In genomic region chr15:58476525-58477162, GRCh38 we compare ENCODE assay signal across 15 cellular contexts. TPM values are rescaled to one million over a fixed set of nuclear protein-coding genes. Genes with fewer than 3 reads are reported as not detected.
DNase-seq lines count a peak whose midpoint lies in the region; ATAC-seq, FAIRE-seq and TF ChIP-seq lines count a peak whose summit lies in the region.
"Had no signal": no experiment of that assay in that cellular context is flagged by ENCODE, and none has a peak within 500 bp of the region (broad histone marks: within the 10 kb centered on the region; RNA-seq: fewer than 3 reads in every experiment).

No MANE protein-coding gene starts in this region.

- H3K27me3 ChIP-seq in layer of hippocampus (ENCODE audit: control insufficient read depth, insufficient read depth, low read length) = no peaks in the 10 kb centered on the region

- DNase-seq in activated CD4-positive, alpha-beta T cell treated with anti-CD3 and anti-CD28 coated beads, Interleukin-2, amount 10 ng/mL, durations not matched to agents 7 days and 5 days = no peak
- no peak for DNase-seq in activated CD4-positive, alpha-beta T cell treated with anti-CD3 and anti-CD28 coated beads, Interleukin-2, amount 50 U/mL, for 1 hour
- DNase-seq in T-helper 17 cell (no peak), D721Med (ENCODE audit: insufficient read length, low spot score) (no peak), SW480 (ENCODE audit: low spot score) (no peak), GM03348 (ENCODE audit: low spot score) (no peak)
- DNase-seq: activated CD8-positive, alpha-beta memory T cell treated with anti-CD3 and anti-CD28 coated beads, Interleukin-2, amount 50 U/mL, for 48 hours; glutamatergic neuron; HCEC 1CT; NCI-H2081 treated with DMSO at 0.1 percent for 48 hours; SIG-M5 had no signal

- no peaks in the 10 kb centered on the region for H3K27me3 Mint-ChIP-seq in activated CD4-positive, alpha-beta T cell treated with anti-CD3 and anti-CD28 coated beads, Interleukin-2, amount 10 ng/mL, durations not matched to agents 7 days and 5 days
- H3K27me3 Mint-ChIP-seq in T-helper 17 cell = no peaks in the 10 kb centered on the region
- peaks cover 24% of the 10 kb centered on the region for H3K27me3 Mint-ChIP-seq in stimulated activated memory B cell treated with anti-CD40 and anti-IgM and Interleukin-4, amounts not matched to agents 10 μg/mL and 1 μg/mL and 100 μg/mL, for 72 hours

- H3K27ac Mint-ChIP-seq in activated CD4-positive, alpha-beta T cell treated with anti-CD3 and anti-CD28 coated beads, Interleukin-2, amount 10 ng/mL, durations not matched to agents 7 days and 5 days = peak overlapping the region; percentile 73
- H3K27ac Mint-ChIP-seq in T-helper 17 cell = peak overlapping the region; percentile 60
- H3K27ac Mint-ChIP-seq in stimulated activated memory B cell treated with anti-CD40 and anti-IgM and Interleukin-4, amounts not matched to agents 10 μg/mL and 1 μg/mL and 100 μg/mL, for 72 hours = no peak overlapping the region

- no peaks in the 10 kb centered on the region for H3K9me3 ChIP-seq in T-helper 17 cell (ENCODE audit: control insufficient read depth, low read length, poor library complexity, severe bottlenecking)

- POLR2A ChIA-PET in activated CD4-positive, alpha-beta T cell treated with anti-CD3 and anti-CD28 coated beads, Interleukin-2, amount 10 ng/mL, durations not matched to agents 7 days and 5 days (lab: Charles Lee) = no interaction called here

- H3K36me3 Mint-ChIP-seq in activated CD4-positive, alpha-beta T cell treated with anti-CD3 and anti-CD28 coated beads, Interleukin-2, amount 10 ng/mL, durations not matched to agents 7 days and 5 days (ENCODE audit: low read depth) = peaks cover 12% of the 10 kb centered on the region
- H3K36me3 Mint-ChIP-seq in T-helper 17 cell (ENCODE audit: low read depth) = no peaks in the 10 kb centered on the region
- no peaks in the 10 kb centered on the region for H3K36me3 Mint-ChIP-seq in stimulated activated memory B cell treated with anti-CD40 and anti-IgM and Interleukin-4, amounts not matched to agents 10 μg/mL and 1 μg/mL and 100 μg/mL, for 72 hours

- H3K27ac ChIP-seq in layer of hippocampus (ENCODE audit: low read depth, low read length) = peak overlapping the region; percentile 31

- no peak for FAIRE-seq in D721Med (lab: Jason Lieb, UNC)

- no peak for TF ChIP-seq CTCF in D721Med (IDR thresholded peaks at IDR 0.05; ENCODE audit: insufficient read depth, missing control alignments)

- no peak overlapping the region for H3K4me3 Mint-ChIP-seq in activated CD4-positive, alpha-beta T cell treated with anti-CD3 and anti-CD28 coated beads, Interleukin-2, amount 10 ng/mL, durations not matched to agents 7 days and 5 days
- H3K4me3 Mint-ChIP-seq in T-helper 17 cell = no peak overlapping the region
- no peak overlapping the region for H3K4me3 Mint-ChIP-seq in stimulated activated memory B cell treated with anti-CD40 and anti-IgM and Interleukin-4, amounts not matched to agents 10 μg/mL and 1 μg/mL and 100 μg/mL, for 72 hours

- CTCF ChIA-PET in activated CD4-positive, alpha-beta T cell treated with anti-CD3 and anti-CD28 coated beads, Interleukin-2, amount 10 ng/mL, durations not matched to agents 7 days and 5 days (lab: Charles Lee) = interaction anchor here (0.9 to 2.9 kb wide), 6 partner anchors 9 to 284 kb away, joined by 3 to 15 read pairs (median 8); no protein-coding TSS in a partner anchor

- H3K9me3 Mint-ChIP-seq in activated CD4-positive, alpha-beta T cell treated with anti-CD3 and anti-CD28 coated beads, Interleukin-2, amount 10 ng/mL, durations not matched to agents 7 days and 5 days = peaks cover 2% of the 10 kb centered on the region
- no peaks in the 10 kb centered on the region for H3K9me3 Mint-ChIP-seq in stimulated activated memory B cell treated with anti-CD40 and anti-IgM and Interleukin-4, amounts not matched to agents 10 μg/mL and 1 μg/mL and 100 μg/mL, for 72 hours

- ATAC-seq in T-helper 17 cell = no peak
- peak; percentile 5 for ATAC-seq in stimulated activated memory B cell treated with anti-CD40 and anti-IgM and Interleukin-4, amounts not matched to agents 10 μg/mL and 1 μg/mL and 100 μg/mL, for 72 hours

- peaks cover 57% of the 10 kb centered on the region for H3K4me1 Mint-ChIP-seq in activated CD4-positive, alpha-beta T cell treated with anti-CD3 and anti-CD28 coated beads, Interleukin-2, amount 10 ng/mL, durations not matched to agents 7 days and 5 days
- H3K4me1 Mint-ChIP-seq in T-helper 17 cell = peaks cover 42% of the 10 kb centered on the region
- H3K4me1 Mint-ChIP-seq in stimulated activated memory B cell treated with anti-CD40 and anti-IgM and Interleukin-4, amounts not matched to agents 10 μg/mL and 1 μg/mL and 100 μg/mL, for 72 hours = no peaks in the 10 kb centered on the region

RNA-seq across cellular contexts. Expression of gene LIPC, which starts 44.9 kb away (rescaled TPM):
- 1 to 10 TPM; 1.5 to 3.9 TPM for total RNA-seq in activated CD4-positive, alpha-beta T cell treated with anti-CD3 and anti-CD28 coated beads, Interleukin-2, amount 10 ng/mL, durations not matched to agents 7 days and 5 days
- 1 to 10 TPM; 1.0 to 3.2 TPM for total RNA-seq in T-helper 17 cell
- total RNA-seq: cerebellum, temporal lobe had no signal
